Comparison of ENCODE assay signal across 14 cellular contexts in the genomic region with DNA sequence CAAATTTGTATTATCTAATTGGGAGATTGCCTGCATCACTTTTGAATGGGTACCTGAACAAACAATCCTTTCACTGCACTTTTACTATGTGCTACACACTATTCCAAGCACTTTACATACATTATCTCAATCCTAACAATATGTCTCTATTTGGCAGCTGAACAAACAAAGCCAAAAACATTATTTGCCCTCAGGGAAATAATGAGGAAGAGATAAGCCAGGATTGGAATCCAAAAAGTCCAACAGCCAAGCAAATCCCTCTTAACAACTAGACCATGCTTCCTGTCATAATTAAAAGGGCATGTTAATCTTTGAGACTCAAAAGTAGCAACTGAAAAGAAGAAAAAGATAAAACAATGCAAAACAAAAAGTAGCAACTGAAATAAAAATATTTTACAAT. TPM values are rescaled to one million over a fixed set of nuclear protein-coding genes. Genes with fewer than 3 reads are reported as not detected.
DNase-seq lines count a peak whose midpoint lies in the region; TF ChIP-seq lines count a peak whose summit lies in the region.
"Had no signal": no experiment of that assay in that cellular context is flagged by ENCODE, and none has a peak within 500 bp of the region (broad histone marks: within the 10 kb centered on the region; RNA-seq: fewer than 3 reads in every experiment).

No MANE protein-coding gene starts in this region.

- TF ChIP-seq CTCF in fibroblast of the aortic adventitia (IDR thresholded peaks at IDR 0.05; ENCODE audit: insufficient read depth, low read length) (no peak), CD14-positive monocyte (IDR thresholded peaks at IDR 0.05) (no peak)

- no peak overlapping the region for H3K4me3 Mint-ChIP-seq in CD14-positive monocyte

- no peak overlapping the region for H3K4me3 ChIP-seq in fibroblast of the aortic adventitia (ENCODE audit: low read depth, low read length)
- H3K4me3 ChIP-seq: BLaER1 treated with 17β-estradiol and CSF1 and Interleukin-3, amounts not matched to agents 10 nM and 100 nM; stomach had no signal

- peaks cover 29% of the 10 kb centered on the region for H3K4me1 Mint-ChIP-seq in CD14-positive monocyte

- H3K27ac Mint-ChIP-seq in CD14-positive monocyte, result peak overlapping the region in 1 of 7 donors; percentile 26

- H3K9me3 Mint-ChIP-seq in CD14-positive monocyte, result peaks cover 14 to 23% (median 19%) of the 10 kb centered on the region in 7 donors

- H3K27me3 Mint-ChIP-seq in CD14-positive monocyte (ENCODE audit: low read depth in 3 of 3), result no peaks in the 10 kb centered on the region

- DNase-seq in DMS153 (lab: John Stamatoyannopoulos, UW), result peak; percentile 95
- peak; percentile 94 for DNase-seq in NCI-H1092 treated with DMSO at 0.1 percent for 48 hours (lab: John Stamatoyannopoulos, UW)
- peak; percentile 98 for DNase-seq in NCI-H748 treated with DMSO at 0.1 percent for 48 hours (lab: John Stamatoyannopoulos, UW)
- DNase-seq in fibroblast of the aortic adventitia (ENCODE audit: low read depth), result peak; percentile 33
- no peak for DNase-seq in HCEC 1CT
- no peak for DNase-seq in H4 (ENCODE audit: low spot score)
- DNase-seq in activated CD4-positive, alpha-beta T cell treated with anti-CD3 and anti-CD28 coated beads, Interleukin-2, amount 50 U/mL, for 48 hours, result no peak
- no peak for DNase-seq in CD14-positive monocyte (ENCODE audit: low spot score)
- DNase-seq: activated CD4-positive, alpha-beta T cell treated with anti-CD3 and anti-CD28 coated beads, Interleukin-2, amount 50 U/mL, for 4 hours; activated effector memory CD4-positive, alpha-beta T cell treated with anti-CD3 and anti-CD28 coated beads, Interleukin-2, amount 50 U/mL, for 16 hours; stimulated activated CD4-positive, alpha-beta T cell treated with anti-CD3 and anti-CD28 coated beads, Interleukin-4, amount 100 ng/mL, for 4 hours; stomach; T-helper 1 cell had no signal

- intact Hi-C loops in CD14-positive monocyte (cut with micrococcal nuclease), result no loop called here

- H3K36me3 Mint-ChIP-seq in CD14-positive monocyte, result peaks cover 27 to 38% of the 10 kb centered on the region in 2 donors

RNA-seq across cellular contexts. Expression of a gene that starts 32.1 kb away (rescaled TPM):
- 32.6 and 47.4 TPM in 2 replicates for total RNA-seq in fibroblast of the aortic adventitia (ENCODE audit: low replicate concordance)
- total RNA-seq in H4 (2014; rRNA removed; shearing (Covaris generic)), result 39.1 and 44.6 TPM in 2 replicates
- polyA plus RNA-seq in CD14-positive monocyte, result 10 to 100 TPM in 1 of 2 donors, 1 to 10 TPM in 1; 10.0 to 10.9 TPM

Comparison
In these comparisons a context has a peak if more than half of its experiments do, and no peak if none do; other contexts are left out.
1. DNase-seq: peak in DMS153 (single experiment), NCI-H1092 treated with DMSO at 0.1 percent for 48 hours (single experiment), NCI-H748 treated with DMSO at 0.1 percent for 48 hours (single experiment) and fibroblast of the aortic adventitia (single experiment); none in HCEC 1CT (single experiment), H4 (single experiment), activated CD4-positive, alpha-beta T cell treated with anti-CD3 and anti-CD28 coated beads, Interleukin-2, amount 50 U/mL, for 48 hours (0 of 2) and CD14-positive monocyte (single experiment).